In the genomic region with DNA sequence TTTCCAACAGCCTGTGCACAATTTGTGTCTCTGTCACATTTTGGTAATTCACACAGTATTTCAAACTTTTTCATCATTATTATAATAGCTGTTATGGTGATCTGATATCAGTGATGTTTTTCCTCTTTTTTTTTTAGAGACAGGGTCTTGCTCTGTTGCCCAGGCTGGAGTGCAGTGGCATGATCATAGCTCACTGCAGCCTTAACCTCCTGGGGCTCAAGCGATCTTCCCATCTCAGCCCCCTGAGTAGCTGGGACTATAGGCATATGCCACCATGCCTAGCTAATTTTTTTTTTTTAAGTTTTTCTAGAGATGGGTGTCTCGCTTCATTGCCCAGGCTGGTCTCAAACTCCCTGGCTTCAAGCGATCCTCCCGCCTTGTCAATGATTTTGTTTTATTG, we compare ENCODE assay signal across 1 cellular context.
A peak's percentile ranks its signal among the peaks of the same experiment; 100 is the strongest.
TF ChIP-seq lines count a peak whose summit lies in the region.

No MANE protein-coding gene starts in this region.

TF ChIP-seq in WTC11, 78 proteins besides CTCF, POLR2A, EP300 and RAD21:
- no peak for TF ChIP-seq ARID4B (CRISPR knock-in tag; IDR thresholded peaks at IDR 0.05; ENCODE audit: borderline replicate concordance)
- peak; percentile 43; the same call in 1 of the 2 replicates for TF ChIP-seq ZNF121 (CRISPR knock-in tag; IDR thresholded peaks at IDR 0.05)
- TF ChIP-seq, protein P1, sequence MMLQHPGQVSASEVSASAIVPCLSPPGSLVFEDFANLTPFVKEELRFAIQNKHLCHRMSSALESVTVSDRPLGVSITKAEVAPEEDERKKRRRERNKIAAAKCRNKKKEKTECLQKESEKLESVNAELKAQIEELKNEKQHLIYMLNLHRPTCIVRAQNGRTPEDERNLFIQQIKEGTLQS (CRISPR knock-in tag; conservative IDR thresholded peaks at IDR 0.05) = no peak
